In genomic region chr12:48851883-48852733, GRCh38 we compare ENCODE assay signal across 8 cellular contexts. TPM values are rescaled to one million over a fixed set of nuclear protein-coding genes. Genes with fewer than 3 reads are reported as not detected.
A peak's percentile ranks its signal among the peaks of the same experiment; 100 is the strongest.
DNase-seq lines count a peak whose midpoint lies in the region; ATAC-seq and TF ChIP-seq lines count a peak whose summit lies in the region.

Gene DDX23 (minus strand): TSS chr12:48852163. CDS start chr12:48845782, 6,381 bp downstream.

- H3K27me3 Mint-ChIP-seq in nephron progenitor cell (ENCODE audit: low read depth, poor library complexity): no peaks in the 10 kb centered on the region
- no peaks in the 10 kb centered on the region for H3K27me3 Mint-ChIP-seq in stimulated activated naive CD8-positive, alpha-beta T cell treated with anti-CD3 and anti-CD28 coated beads, Interleukin-15, amount 100 ng/mL, for 72 hours

- peak within 1 kb of the TSS; percentile 98 for H3K4me3 Mint-ChIP-seq in nephron progenitor cell
- peak within 1 kb of the TSS; percentile 95 to 99 for H3K4me3 Mint-ChIP-seq in stimulated activated naive CD8-positive, alpha-beta T cell treated with anti-CD3 and anti-CD28 coated beads, Interleukin-15, amount 100 ng/mL, for 72 hours

- ATAC-seq in stimulated activated naive CD8-positive, alpha-beta T cell treated with anti-CD3 and anti-CD28 coated beads, Interleukin-15, amount 100 ng/mL, for 72 hours: peak; percentile 95

- 0 out of 2 replicates have a peak, but pooled peaks cover 1% of the 10 kb centered on the region for H3K36me3 ChIP-seq in H7 (replicated peaks; ENCODE audit: control insufficient read depth, insufficient read depth, low read length)

- H3K27ac Mint-ChIP-seq in nephron progenitor cell: peak within 1 kb of the TSS; percentile 98
- peak within 1 kb of the TSS; percentile 99 to 100 for H3K27ac Mint-ChIP-seq in stimulated activated naive CD8-positive, alpha-beta T cell treated with anti-CD3 and anti-CD28 coated beads, Interleukin-15, amount 100 ng/mL, for 72 hours

- H3K4me3 ChIP-seq in H7 (ENCODE audit: insufficient read depth, low read depth, low read length) (peak within 1 kb of the TSS; percentile 92), fibroblast of the aortic adventitia (ENCODE audit: low read depth, low read length) (peak within 1 kb of the TSS; percentile 98)

- no peaks in the 10 kb centered on the region for H3K27me3 ChIP-seq in H7 (ENCODE audit: control insufficient read depth, insufficient read depth, low read length)

- no peak for TF ChIP-seq CTCF in fibroblast of the aortic adventitia (IDR thresholded peaks at IDR 0.05; ENCODE audit: insufficient read depth, low read length)
- TF ChIP-seq CTCF in nephron progenitor cell (IDR thresholded peaks at IDR 0.05): no peak

- H3K36me3 Mint-ChIP-seq in nephron progenitor cell (ENCODE audit: low read depth): peaks cover 23% of the 10 kb centered on the region

- DNase-seq in ELF-1 (ENCODE audit: low read depth, low spot score): peak; percentile 98
- DNase-seq in H7: peak; percentile 98
- peak; percentile 98 for DNase-seq in M059J (ENCODE audit: low read depth)
- DNase-seq in SHP77 (lab: John Stamatoyannopoulos, UW): peak; percentile 96 to 98
- DNase-seq in activated effector memory CD4-positive, alpha-beta T cell treated with Interleukin-2 at 50 U/mL for 16 hours: peak; percentile 91
- DNase-seq in fibroblast of the aortic adventitia (ENCODE audit: low read depth): peak; percentile 96
- peak; percentile 89 for DNase-seq in nephron progenitor cell
- peak; percentile 88 to 96 for DNase-seq in stimulated activated naive CD8-positive, alpha-beta T cell treated with anti-CD3 and anti-CD28 coated beads, Interleukin-15, amount 100 ng/mL, for 72 hours

- H3K4me1 Mint-ChIP-seq in nephron progenitor cell: peaks cover 35% of the 10 kb centered on the region
- peaks cover 48% of the 10 kb centered on the region for H3K4me1 Mint-ChIP-seq in stimulated activated naive CD8-positive, alpha-beta T cell treated with anti-CD3 and anti-CD28 coated beads, Interleukin-15, amount 100 ng/mL, for 72 hours

- no peaks in the 10 kb centered on the region for H3K9me3 Mint-ChIP-seq in nephron progenitor cell
- no peaks in the 10 kb centered on the region for H3K9me3 Mint-ChIP-seq in stimulated activated naive CD8-positive, alpha-beta T cell treated with anti-CD3 and anti-CD28 coated beads, Interleukin-15, amount 100 ng/mL, for 72 hours

RNA-seq across cellular contexts. Expression of gene DDX23, which starts in this region (rescaled TPM):
- 101 and 106 TPM in 2 replicates for total RNA-seq in H7 (2014; rRNA removed; shearing (Covaris generic))
- 60.5 and 97.2 TPM in 2 replicates for total RNA-seq in M059J (2014; rRNA removed; shearing (Covaris generic))
- 54.1 and 151 TPM in 2 replicates for total RNA-seq in fibroblast of the aortic adventitia (ENCODE audit: low replicate concordance)

Comparison
In these comparisons a context has a peak if more than half of its experiments do, and no peak if none do; other contexts are left out.
1. Peak in every context shown above with its lines: DNase-seq, ATAC-seq and H3K4me3 ChIP-seq.